ENCODE assay signal across 8 cellular contexts in the genomic region with DNA sequence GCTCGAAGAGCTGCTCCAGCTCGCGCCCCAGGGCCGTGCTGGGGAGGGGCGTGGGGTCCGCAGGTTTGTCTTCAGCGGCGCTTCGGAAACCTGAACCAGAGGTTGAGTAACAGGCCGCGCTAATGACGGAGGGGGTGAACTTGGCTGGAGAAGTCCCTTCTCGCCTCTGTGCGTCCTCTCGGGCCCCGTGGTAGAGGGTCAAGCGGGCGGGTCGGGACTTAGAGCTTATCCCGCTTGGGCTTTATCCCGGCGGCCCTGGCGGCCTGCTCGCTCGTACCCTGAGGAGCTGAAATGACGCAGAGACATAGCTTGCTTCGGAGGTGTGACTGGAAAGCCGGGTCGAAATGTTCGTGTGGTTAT. TPM values are rescaled to one million over a fixed set of nuclear protein-coding genes. Genes with fewer than 3 reads are reported as not detected.
DNase-seq lines count a peak whose midpoint lies in the region; ATAC-seq and TF ChIP-seq lines count a peak whose summit lies in the region.

No MANE protein-coding gene starts in this region.

- H3K27ac Mint-ChIP-seq in Calu3 (ENCODE audit: unreplicated experiment), result peak overlapping the region; percentile 90
- H3K27ac Mint-ChIP-seq in activated CD8-positive, alpha-beta T cell treated with anti-CD3 and anti-CD28 coated beads, Interleukin-2, amount 10 ng/mL, durations not matched to agents 7 days and 5 days, result peak overlapping the region; percentile 96
- H3K27ac Mint-ChIP-seq in nephron progenitor cell, result peak overlapping the region; percentile 100

- H3K4me3 ChIP-seq in esophagus squamous epithelium (peak overlapping the region; percentile 75 to 93 (median 80)), upper lobe of left lung (peak overlapping the region; percentile 71 to 98 (median 82))

- intact Hi-C loops in Calu3 (cut with micrococcal nuclease; ENCODE audit: unreplicated experiment), result loop anchor here (2.0 kb wide), 2 partner anchors 16 to 74 kb away; no protein-coding TSS in a partner anchor
- intact Hi-C loops in esophagus squamous epithelium (cut with DNase I), result no loop called here

- ATAC-seq in GM21423 (IDR thresholded peaks at IDR 0.05; ENCODE audit: unreplicated experiment) (peak; percentile 15), upper lobe of left lung (ENCODE audit: low FRiP score in 2 of 2) (peak; percentile 63 to 79)
- ATAC-seq in activated CD8-positive, alpha-beta T cell treated with anti-CD3 and anti-CD28 coated beads, Interleukin-2, amount 10 ng/mL, durations not matched to agents 7 days and 5 days, result peak; percentile 20

- BruUV-seq in Calu3 (replicated peaks; lab: Mats Ljungman, UMichigan), result no TSS peak

- CTCF ChIA-PET in Calu3 (lab: Charles Lee), result interaction anchor here (0.9 kb wide), 1 partner anchor 73 kb away, joined by 3 read pairs; no protein-coding TSS in a partner anchor
- CTCF ChIA-PET in activated CD8-positive, alpha-beta T cell treated with anti-CD3 and anti-CD28 coated beads, Interleukin-2, amount 10 ng/mL, durations not matched to agents 7 days and 5 days (lab: Charles Lee), result interaction anchor here (1.2 to 2.4 kb wide), 2 partner anchors 97 to 169 kb away, joined by 3 to 9 read pairs; partner anchors contain the start of gene MC5R

- H3K36me3 ChIP-seq in esophagus squamous epithelium, result peaks cover 0 to 5% (median 0%) of the 10 kb centered on the region in 3 donors
- H3K36me3 ChIP-seq in upper lobe of left lung, result peaks cover 0 to 5% (median 0%) of the 10 kb centered on the region in 4 donors

- no peak for TF ChIP-seq EP300 in upper lobe of left lung (IDR thresholded peaks at IDR 0.05)

- peaks cover 54% of the 10 kb centered on the region for H3K36me3 Mint-ChIP-seq in Calu3 (ENCODE audit: insufficient read depth, unreplicated experiment)
- H3K36me3 Mint-ChIP-seq in activated CD8-positive, alpha-beta T cell treated with anti-CD3 and anti-CD28 coated beads, Interleukin-2, amount 10 ng/mL, durations not matched to agents 7 days and 5 days (ENCODE audit: low read depth), result peaks cover 44% of the 10 kb centered on the region
- peaks cover 35% of the 10 kb centered on the region for H3K36me3 Mint-ChIP-seq in nephron progenitor cell (ENCODE audit: low read depth)

- H3K27ac ChIP-seq in esophagus squamous epithelium, result peak overlapping the region; percentile 94 to 98 (median 95)
- H3K27ac ChIP-seq in upper lobe of left lung, result peak overlapping the region; percentile 89 to 95 (median 94)

- DNase-seq in Calu3 (peak; percentile 45), HuH-7.5 (ENCODE audit: low spot score) (peak; percentile 31), esophagus squamous epithelium (lab: John Stamatoyannopoulos, UW) (peak; percentile 31), nephron progenitor cell (peak; percentile 68), upper lobe of left lung (peak; percentile 56 to 88), epidermal melanocyte (ENCODE audit: insufficient read length, low spot score) (no peak)
- peak; percentile 45 for DNase-seq in activated CD8-positive, alpha-beta T cell treated with anti-CD3 and anti-CD28 coated beads, Interleukin-2, amount 10 ng/mL, durations not matched to agents 7 days and 5 days

- POLR2A ChIA-PET in activated CD8-positive, alpha-beta T cell treated with anti-CD3 and anti-CD28 coated beads, Interleukin-2, amount 10 ng/mL, durations not matched to agents 7 days and 5 days (lab: Charles Lee), result interaction anchor here (0.7 to 2.0 kb wide), 5 partner anchors 9 to 820 kb away, joined by 3 to 8 read pairs (median 4); partner anchors contain the start of gene CEP192

- peaks cover 9 to 55% (median 11%) of the 10 kb centered on the region in 3 donors for H3K4me1 ChIP-seq in esophagus squamous epithelium
- H3K4me1 ChIP-seq in upper lobe of left lung, result peaks cover 8 to 28% (median 21%) of the 10 kb centered on the region in 4 donors

- no peaks in the 10 kb centered on the region for H3K9me3 Mint-ChIP-seq in Calu3 (ENCODE audit: low read depth, unreplicated experiment)
- no peaks in the 10 kb centered on the region for H3K9me3 Mint-ChIP-seq in activated CD8-positive, alpha-beta T cell treated with anti-CD3 and anti-CD28 coated beads, Interleukin-2, amount 10 ng/mL, durations not matched to agents 7 days and 5 days (ENCODE audit: insufficient read depth)
- H3K9me3 Mint-ChIP-seq in nephron progenitor cell, result peaks cover 7% of the 10 kb centered on the region

- 0% methylated on average over 5 to 17 of the region's 30 CpGs for WGBS in esophagus squamous epithelium, 2 donors
- WGBS in upper lobe of left lung, 2 donors, result 0 to 1% methylated on average over 19 to 30 of the region's 30 CpGs

- no peak for TF ChIP-seq POLR2A in esophagus squamous epithelium (IDR thresholded peaks at IDR 0.05)
- TF ChIP-seq POLR2A in upper lobe of left lung (IDR thresholded peaks at IDR 0.05), result no peak

- H3K9me3 ChIP-seq in esophagus squamous epithelium (no peaks in the 10 kb centered on the region), upper lobe of left lung (no peaks in the 10 kb centered on the region)

- H3K4me1 Mint-ChIP-seq in Calu3 (ENCODE audit: low read depth, unreplicated experiment) (peaks cover 31% of the 10 kb centered on the region), nephron progenitor cell (peaks cover 39% of the 10 kb centered on the region)
- H3K4me1 Mint-ChIP-seq in activated CD8-positive, alpha-beta T cell treated with anti-CD3 and anti-CD28 coated beads, Interleukin-2, amount 10 ng/mL, durations not matched to agents 7 days and 5 days (ENCODE audit: low read depth), result peaks cover 61% of the 10 kb centered on the region

- H3K27me3 ChIP-seq in esophagus squamous epithelium (no peaks in the 10 kb centered on the region), upper lobe of left lung (no peaks in the 10 kb centered on the region)

- H3K4me3 Mint-ChIP-seq in Calu3 (ENCODE audit: low read depth, unreplicated experiment) (peak overlapping the region; percentile 79), nephron progenitor cell (peak overlapping the region; percentile 94)
- H3K4me3 Mint-ChIP-seq in activated CD8-positive, alpha-beta T cell treated with anti-CD3 and anti-CD28 coated beads, Interleukin-2, amount 10 ng/mL, durations not matched to agents 7 days and 5 days, result peak overlapping the region; percentile 88

- H3K27me3 Mint-ChIP-seq in Calu3 (ENCODE audit: unreplicated experiment) (no peaks in the 10 kb centered on the region), nephron progenitor cell (ENCODE audit: low read depth, poor library complexity) (no peaks in the 10 kb centered on the region)
- H3K27me3 Mint-ChIP-seq in activated CD8-positive, alpha-beta T cell treated with anti-CD3 and anti-CD28 coated beads, Interleukin-2, amount 10 ng/mL, durations not matched to agents 7 days and 5 days (ENCODE audit: low read depth), result no peaks in the 10 kb centered on the region

- TF ChIP-seq CTCF in Calu3 (IDR thresholded peaks at IDR 0.05; ENCODE audit: unreplicated experiment) (no peak), esophagus squamous epithelium (IDR thresholded peaks at IDR 0.05) (no peak), nephron progenitor cell (IDR thresholded peaks at IDR 0.05) (no peak), upper lobe of left lung (IDR thresholded peaks at IDR 0.05) (no peak)

RNA-seq across cellular contexts. Expression of gene RNMT, which starts 0.5 kb away (rescaled TPM):
- total RNA-seq in Calu3 (2022) (42.9 and 43.2 TPM in 2 replicates), esophagus squamous epithelium (10 to 100 TPM in 3 of 4 donors, 1 to 10 TPM in 1; 8.8 to 25.0 (median 14.2) TPM), upper lobe of left lung (10 to 100 TPM; 15.4 to 29.4 (median 23.5) TPM)
- 10 to 100 TPM; 31.2 to 37.7 TPM for total RNA-seq in activated CD8-positive, alpha-beta T cell treated with anti-CD3 and anti-CD28 coated beads, Interleukin-2, amount 10 ng/mL, durations not matched to agents 7 days and 5 days

RNA-seq across cellular contexts. Expression of gene FAM210A, which starts 0.6 kb away (rescaled TPM):
- total RNA-seq in Calu3 (2022) (20.8 and 25.9 TPM in 2 replicates), esophagus squamous epithelium (10 to 100 TPM in 3 of 4 donors, 1 to 10 TPM in 1; 9.7 to 15.8 (median 14.6) TPM), upper lobe of left lung (10 to 100 TPM in 4 of 6 donors, 1 to 10 TPM in 2; 2.1 to 12.9 (median 10.6) TPM)
- 10 to 100 TPM; 25.1 to 30.2 TPM for total RNA-seq in activated CD8-positive, alpha-beta T cell treated with anti-CD3 and anti-CD28 coated beads, Interleukin-2, amount 10 ng/mL, durations not matched to agents 7 days and 5 days

Comparison
In these comparisons a context has a peak if more than half of its experiments do, and no peak if none do; other contexts are left out.
1. ATAC-seq: peak in every context shown above with its lines; median percentile 71 in upper lobe of left lung; 20 in activated CD8-positive, alpha-beta T cell treated with anti-CD3 and anti-CD28 coated beads, Interleukin-2, amount 10 ng/mL, durations not matched to agents 7 days and 5 days; 15 in GM21423.